1 cellular context compared by ENCODE assay signal in the genomic region with DNA sequence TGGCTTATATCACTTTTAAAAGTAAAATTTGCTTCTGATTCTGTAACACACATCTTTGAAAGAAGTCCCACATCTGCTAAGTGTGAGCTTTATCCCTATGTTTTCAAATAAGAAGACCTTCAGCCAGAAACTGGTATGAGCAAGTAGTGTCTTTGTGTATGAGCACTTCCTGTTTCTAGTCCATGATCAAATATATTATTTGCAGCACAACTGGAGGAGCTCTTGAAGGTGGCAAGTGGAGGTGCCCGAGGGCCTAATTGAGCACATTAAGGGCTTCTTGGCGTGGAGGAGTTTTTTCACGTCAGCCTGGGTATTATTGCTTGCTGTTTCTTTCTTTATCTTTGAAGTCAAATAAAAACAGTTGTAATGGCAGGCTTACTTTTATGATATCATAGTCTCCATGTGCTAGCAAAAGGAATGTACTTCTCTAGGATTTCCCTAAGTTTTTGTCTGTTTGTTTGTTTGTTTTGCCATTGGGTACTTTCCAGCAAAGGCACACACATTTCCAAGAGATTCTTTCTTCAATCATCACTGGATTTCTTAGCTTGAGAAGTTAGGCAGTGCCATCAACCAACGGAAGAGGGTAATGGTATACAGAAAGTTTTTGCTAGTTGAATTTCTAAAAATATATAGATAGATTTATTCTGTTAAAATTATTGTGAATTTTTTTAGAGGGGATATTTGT.
TF ChIP-seq lines count a peak whose summit lies in the region.

No MANE protein-coding gene starts in this region.

TF ChIP-seq in IMR-90, 13 proteins besides CTCF, POLR2A, EP300 and RAD21:
- TF ChIP-seq, protein P1, sequence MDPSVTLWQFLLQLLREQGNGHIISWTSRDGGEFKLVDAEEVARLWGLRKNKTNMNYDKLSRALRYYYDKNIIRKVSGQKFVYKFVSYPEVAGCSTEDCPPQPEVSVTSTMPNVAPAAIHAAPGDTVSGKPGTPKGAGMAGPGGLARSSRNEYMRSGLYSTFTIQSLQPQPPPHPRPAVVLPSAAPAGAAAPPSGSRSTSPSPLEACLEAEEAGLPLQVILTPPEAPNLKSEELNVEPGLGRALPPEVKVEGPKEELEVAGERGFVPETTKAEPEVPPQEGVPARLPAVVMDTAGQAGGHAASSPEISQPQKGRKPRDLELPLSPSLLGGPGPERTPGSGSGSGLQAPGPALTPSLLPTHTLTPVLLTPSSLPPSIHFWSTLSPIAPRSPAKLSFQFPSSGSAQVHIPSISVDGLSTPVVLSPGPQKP (IDR thresholded peaks at IDR 0.05; ENCODE audit: borderline replicate concordance, low read depth, low read length), result no peak
- no peak for TF ChIP-seq NFE2L2 (IDR thresholded peaks at IDR 0.05; ENCODE audit: low read depth, low read length)
- no peak for TF ChIP-seq SMC3 (IDR thresholded peaks at IDR 0.05; ENCODE audit: low read depth, low read length)
- TF ChIP-seq BHLHE40 (IDR thresholded peaks at IDR 0.05; ENCODE audit: low read depth, low read length), result no peak
- TF ChIP-seq FOS (IDR thresholded peaks at IDR 0.05; ENCODE audit: low read depth, low read length), result no peak
- no peak for TF ChIP-seq MAFK (IDR thresholded peaks at IDR 0.05; ENCODE audit: low read depth, low read length)
- no peak for TF ChIP-seq MXI1 (IDR thresholded peaks at IDR 0.05; ENCODE audit: borderline replicate concordance, low read depth, low read length)
TF ChIP-seq in IMR-90: peak in this region for 0.
